ENCODE assay signal across 9 cellular contexts in the genomic region with DNA sequence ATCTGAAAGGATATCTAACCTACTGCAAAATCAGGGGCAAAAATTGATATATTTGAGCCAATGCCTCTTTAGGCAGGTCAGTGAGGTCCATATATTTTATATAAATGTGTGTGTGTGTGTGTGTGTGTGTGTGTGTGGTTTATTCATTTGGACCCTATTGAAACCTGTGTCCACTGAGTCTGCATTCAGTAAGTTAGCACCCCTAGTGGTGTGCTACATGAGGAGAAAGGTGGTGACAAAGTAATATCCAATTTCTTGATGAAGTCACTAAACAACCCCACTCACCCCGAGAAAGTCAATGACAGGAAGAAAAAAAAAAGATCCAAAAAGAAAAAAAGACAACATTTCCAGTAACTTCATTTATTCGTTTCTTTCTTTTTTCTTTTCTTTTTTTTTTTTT. TPM values are rescaled to one million over a fixed set of nuclear protein-coding genes. Genes with fewer than 3 reads are reported as not detected.
A peak's percentile ranks its signal among the peaks of the same experiment; 100 is the strongest.
DNase-seq lines count a peak whose midpoint lies in the region; TF ChIP-seq lines count a peak whose summit lies in the region.
"Had no signal": no experiment of that assay in that cellular context is flagged by ENCODE, and none has a peak within 500 bp of the region (broad histone marks: within the 10 kb centered on the region; RNA-seq: fewer than 3 reads in every experiment).

No MANE protein-coding gene starts in this region.

- no peak for DNase-seq in AG09309 (ENCODE audit: low read depth)
- peak; percentile 38 for DNase-seq in GM10266 (ENCODE audit: extremely low spot score)
- peak; percentile 17 for DNase-seq in kidney glomerular epithelial cell (lab: John Stamatoyannopoulos, UW)
- no peak for DNase-seq in NCI-H510A (lab: John Stamatoyannopoulos, UW)
- no peak for DNase-seq in prostate gland (ENCODE audit: low spot score)
- DNase-seq in activated gamma-delta T cell treated with Interleukin-2 at 50 U/mL for 16 hours: no peak
- DNase-seq in anterior cingulate cortex (lab: John Stamatoyannopoulos, UW): no peak
- DNase-seq: NCI-H1105 treated with DMSO at 0.1 percent for 48 hours had no signal

- 33% methylated on average over 2 of the region's 2 CpGs for WGBS in prostate gland

- no peaks in the 10 kb centered on the region for H3K9me2 ChIP-seq in SU-DHL-6 (replicated peaks; ENCODE audit: insufficient read depth, low read length)

- H3K9me3 ChIP-seq in SU-DHL-6 (ENCODE audit: insufficient read depth, low read length) (no peaks in the 10 kb centered on the region), prostate gland (no peaks in the 10 kb centered on the region)

- H3K4me1 ChIP-seq in prostate gland (replicated peaks): peaks cover 16% of the 10 kb centered on the region

- H3K27ac ChIP-seq in SU-DHL-6 (ENCODE audit: low read depth, low read length) (peak overlapping the region; percentile 54; the same call in 1 of the 2 replicates), prostate gland (no peak overlapping the region)

- no peak for TF ChIP-seq POLR2A in prostate gland (IDR thresholded peaks at IDR 0.05)

- intact Hi-C loops in prostate gland (cut with DNase I): loop anchor here (5.0 to 10.0 kb wide), 2 partner anchors 58 to 185 kb away; a partner anchor contains a TSS

- H2AFZ ChIP-seq in SU-DHL-6 (ENCODE audit: low read depth, low read length, severe bottlenecking): no peak overlapping the region

- H3F3A ChIP-seq in SU-DHL-6 (ENCODE audit: insufficient read depth): peaks cover 35% of the 10 kb centered on the region

- H3K27me3 ChIP-seq in SU-DHL-6 (ENCODE audit: low read length): no peaks in the 10 kb centered on the region
- no peaks in the 10 kb centered on the region for H3K27me3 ChIP-seq in prostate gland (replicated peaks; ENCODE audit: insufficient read depth)

- H3K4me2 ChIP-seq in SU-DHL-6 (ENCODE audit: low read depth, low read length, poor library complexity, severe bottlenecking): no peak overlapping the region

- H3K79me2 ChIP-seq in SU-DHL-6 (ENCODE audit: insufficient read depth, low read length): peaks cover 88% of the 10 kb centered on the region

- peaks cover 5% of the 10 kb centered on the region; the same call in 1 of the 2 replicates for H4K20me1 ChIP-seq in SU-DHL-6 (ENCODE audit: low read depth, low read length)

- H3K4me3 ChIP-seq in AG09309 (ENCODE audit: control insufficient read depth, low read depth, low read length) (no peak overlapping the region), SU-DHL-6 (ENCODE audit: insufficient read depth, low read length, poor library complexity, severe bottlenecking) (no peak overlapping the region), prostate gland (no peak overlapping the region)

- H3K36me3 ChIP-seq in SU-DHL-6 (ENCODE audit: low read length) (no peaks in the 10 kb centered on the region), prostate gland (no peaks in the 10 kb centered on the region)

- peak; percentile 54 for TF ChIP-seq CTCF in AG09309 (IDR thresholded peaks at IDR 0.05; ENCODE audit: control insufficient read depth, insufficient read depth, low read depth, low read length, missing control alignments)
- peak; percentile 64 for TF ChIP-seq CTCF in GM10266 (IDR thresholded peaks at IDR 0.05; ENCODE audit: control insufficient read depth, insufficient read depth, low read depth, missing control alignments)
- peak; percentile 74 for TF ChIP-seq CTCF in SU-DHL-6 (IDR thresholded peaks at IDR 0.05; ENCODE audit: insufficient read depth, low read length, poor library complexity, severe bottlenecking)
- peak in 2 of 4 experiments; percentile 18 to 23 for TF ChIP-seq CTCF in prostate gland (IDR thresholded peaks at IDR 0.05)

- H3K9ac ChIP-seq in SU-DHL-6 (ENCODE audit: low read length): no peak overlapping the region

RNA-seq across cellular contexts. Expression of a gene that starts 4.1 kb away (rescaled TPM):
- total RNA-seq in prostate gland: 10 to 100 TPM; 54.7 to 61.4 TPM

Comparison
In these comparisons a context has a peak if more than half of its experiments do, and no peak if none do; other contexts are left out.
1. DNase-seq: peak in GM10266 (single experiment) and kidney glomerular epithelial cell (single experiment); none in AG09309 (single experiment), NCI-H510A (single experiment), prostate gland (single experiment), activated gamma-delta T cell treated with Interleukin-2 at 50 U/mL for 16 hours (single experiment) and anterior cingulate cortex (0 of 58).